8 cellular contexts compared by ENCODE assay signal in genomic region chr1:18575620-18576019, GRCh38. TPM values are rescaled to one million over a fixed set of nuclear protein-coding genes. Genes with fewer than 3 reads are reported as not detected.
DNase-seq lines count a peak whose midpoint lies in the region; ATAC-seq, FAIRE-seq and TF ChIP-seq lines count a peak whose summit lies in the region.

No MANE protein-coding gene starts in this region.

- TF ChIP-seq CTCF in D721Med (IDR thresholded peaks at IDR 0.05; ENCODE audit: insufficient read depth, missing control alignments) (peak; percentile 60), WERI-Rb-1 (IDR thresholded peaks at IDR 0.05; ENCODE audit: low read depth, low read length) (peak; percentile 95), foreskin keratinocyte (conservative IDR thresholded peaks at IDR 0.05) (no peak)

- DNase-seq in D721Med (ENCODE audit: insufficient read length, low spot score) (peak; percentile 59), HuH-7 (ENCODE audit: low spot score) (peak; percentile 22), WERI-Rb-1 (peak; percentile 81), foreskin keratinocyte (no peak), renal cortical epithelial cell (ENCODE audit: low read depth) (peak; percentile 22), NCI-H1930 (lab: John Stamatoyannopoulos, UW) (no peak)

- no peaks in the 10 kb centered on the region for H3K36me3 ChIP-seq in WERI-Rb-1

- no peaks in the 10 kb centered on the region for H3K9me3 ChIP-seq in WERI-Rb-1 (ENCODE audit: severe bottlenecking)

- H3K4me3 ChIP-seq in WERI-Rb-1 (ENCODE audit: low read depth, low read length): no peak overlapping the region

- ATAC-seq in foreskin keratinocyte: peak; percentile 22
- no peak for ATAC-seq in HG03457 (IDR thresholded peaks at IDR 0.05; ENCODE audit: unreplicated experiment)
- no peak for ATAC-seq in GM18519 (IDR thresholded peaks at IDR 0.05; ENCODE audit: low FRiP score, unreplicated experiment)

- H3K27ac ChIP-seq in WERI-Rb-1 (no peak overlapping the region), foreskin keratinocyte (no peak overlapping the region)

- H3K27me3 ChIP-seq in WERI-Rb-1 (ENCODE audit: insufficient read depth, low read depth, severe bottlenecking): no peaks in the 10 kb centered on the region
- no peaks in the 10 kb centered on the region for H3K27me3 ChIP-seq in foreskin keratinocyte

- no peaks in the 10 kb centered on the region for H3K4me1 ChIP-seq in foreskin keratinocyte

- FAIRE-seq in D721Med (lab: Jason Lieb, UNC): no peak

RNA-seq across cellular contexts. Expression of gene PAX7, which starts 55.0 kb away (rescaled TPM):
- total RNA-seq in foreskin keratinocyte: not detected in 2 replicates
- polyA plus RNA-seq in foreskin keratinocyte: not detected in 2 replicates
- not detected in 2 replicates for total RNA-seq in renal cortical epithelial cell

Comparison
In these comparisons a context has a peak if more than half of its experiments do, and no peak if none do; other contexts are left out.
1. DNase-seq: peak in D721Med (single experiment), HuH-7 (single experiment), WERI-Rb-1 (single experiment) and renal cortical epithelial cell (single experiment); none in foreskin keratinocyte (0 of 2) and NCI-H1930 (0 of 2).